ENCODE assay signal across 9 cellular contexts in genomic region chrX:107448625-107449468, GRCh38.
DNase-seq lines count a peak whose midpoint lies in the region.
"Had no signal": no experiment of that assay in that cellular context is flagged by ENCODE, and none has a peak within 500 bp of the region (broad histone marks: within the 10 kb centered on the region; RNA-seq: fewer than 3 reads in every experiment).

No MANE protein-coding gene starts in this region.

- DNase-seq in NCI-H345 (lab: John Stamatoyannopoulos, UW) = peak; percentile 46
- DNase-seq in NCI-H345 treated with DMSO at 0.1 percent for 48 hours (lab: John Stamatoyannopoulos, UW; ENCODE audit: unreplicated experiment) = no peak
- DNase-seq in NCI-H2196 treated with DMSO at 0.1 percent for 48 hours (lab: John Stamatoyannopoulos, UW; ENCODE audit: unreplicated experiment) = peak; percentile 9
- peak; percentile 66 for DNase-seq in ecto neural progenitor cell (ENCODE audit: low spot score)
- no peak for DNase-seq in T1000 (lab: John Stamatoyannopoulos, UW)
- DNase-seq in NCI-H2107 treated with DMSO at 0.1 percent for 48 hours (lab: John Stamatoyannopoulos, UW; ENCODE audit: unreplicated experiment) = no peak
- DNase-seq in ACHN = no peak
- DNase-seq: DND-41 had no signal

- H3K9me3 ChIP-seq in neuron (ENCODE audit: low read length) = no peaks in the 10 kb centered on the region

- H3K27me3 ChIP-seq in neuron (ENCODE audit: insufficient read depth, low read length) = no peaks in the 10 kb centered on the region

- H3K4me3 ChIP-seq in neuron (ENCODE audit: low read length) = peak overlapping the region; percentile 52

- in situ Hi-C loops in ACHN (cut with HindIII; ENCODE audit: low pct_ligation_motif_present, low pct_unique_long_range_greater_than_20kb, low sequenced_read_pairs) = no loop called here

- peaks cover 9% of the 10 kb centered on the region for H3K4me1 ChIP-seq in neuron (ENCODE audit: insufficient read depth, low read length)

- H3K36me3 ChIP-seq in neuron (ENCODE audit: insufficient read depth, low read length) = no peaks in the 10 kb centered on the region

- peak overlapping the region; percentile 66 for H2AFZ ChIP-seq in neuron (ENCODE audit: low read depth, low read length)

Comparison
In these comparisons a context has a peak if more than half of its experiments do, and no peak if none do; other contexts are left out.
1. DNase-seq: peak in NCI-H345 (single experiment), NCI-H2196 treated with DMSO at 0.1 percent for 48 hours (single experiment) and ecto neural progenitor cell (single experiment); none in NCI-H345 treated with DMSO at 0.1 percent for 48 hours (single experiment), T1000 (single experiment), NCI-H2107 treated with DMSO at 0.1 percent for 48 hours (single experiment) and ACHN (single experiment).